7 cellular contexts compared by ENCODE assay signal in genomic region chr1:111449703-111450017, GRCh38. TPM values are rescaled to one million over a fixed set of nuclear protein-coding genes. Genes with fewer than 3 reads are reported as not detected.
DNase-seq lines count a peak whose midpoint lies in the region; FAIRE-seq and TF ChIP-seq lines count a peak whose summit lies in the region.

No MANE protein-coding gene starts in this region.

- peak overlapping the region; percentile 100 for H3K4me3 Mint-ChIP-seq in activated naive CD8-positive, alpha-beta T cell
- peak overlapping the region; percentile 99 to 100 (median 100) for H3K4me3 Mint-ChIP-seq in immature natural killer cell

- H3K9me3 Mint-ChIP-seq in activated naive CD8-positive, alpha-beta T cell (ENCODE audit: low read depth) = no peaks in the 10 kb centered on the region
- H3K9me3 Mint-ChIP-seq in immature natural killer cell = peaks cover 0 to 2% (median 0%) of the 10 kb centered on the region in 6 donors

- H3K9ac ChIP-seq in HUES48 (ENCODE audit: low read depth, low read length) (peak overlapping the region; percentile 84), subcutaneous abdominal adipose tissue (ENCODE audit: low read length in 5 of 5) (peak overlapping the region; percentile 77 to 99 (median 95))

- no peak for FAIRE-seq in H54 (lab: Jason Lieb, UNC)

- no peak for TF ChIP-seq POLR2A in H54 (IDR thresholded peaks at IDR 0.05; ENCODE audit: low read depth, low read length)

- H3K27ac ChIP-seq in HUES48 (ENCODE audit: low read depth, low read length) (peak overlapping the region; percentile 94), subcutaneous abdominal adipose tissue (ENCODE audit: low read depth, low read length) (peak overlapping the region; percentile 88)

- H3K36me3 ChIP-seq in HUES48 (ENCODE audit: control insufficient read depth, insufficient read depth, low read length) (peaks cover 58% of the 10 kb centered on the region), subcutaneous abdominal adipose tissue (ENCODE audit: control insufficient read depth in 5 of 5, insufficient read depth in 5 of 5, low read length in 5 of 5) (peaks cover 12 to 34% (median 21%) of the 10 kb centered on the region in 5 donors)

- H3K9me3 ChIP-seq in HUES48 (ENCODE audit: control insufficient read depth, insufficient read depth, low read length) = no peaks in the 10 kb centered on the region
- H3K9me3 ChIP-seq in subcutaneous abdominal adipose tissue (ENCODE audit: control insufficient read depth in 5 of 5, low read length in 5 of 5) = no peaks in the 10 kb centered on the region

- H3K4me3 ChIP-seq in HUES48 (ENCODE audit: low read depth, low read length) (peak overlapping the region; percentile 94), subcutaneous abdominal adipose tissue (ENCODE audit: low read depth in 1 of 5, low read length in 5 of 5) (peak overlapping the region; percentile 86 to 100 (median 98))

- H3K4me1 ChIP-seq in HUES48 (ENCODE audit: control insufficient read depth, insufficient read depth, low read length) (no peaks in the 10 kb centered on the region), subcutaneous abdominal adipose tissue (ENCODE audit: control insufficient read depth in 5 of 5, insufficient read depth in 5 of 5, low read length in 5 of 5) (peaks cover 4 to 48% (median 46%) of the 10 kb centered on the region in 5 donors)

- peak overlapping the region; percentile 99 for H3K27ac Mint-ChIP-seq in activated naive CD8-positive, alpha-beta T cell
- H3K27ac Mint-ChIP-seq in immature natural killer cell = peak overlapping the region; percentile 92 to 99 (median 99)

- peaks cover 25% of the 10 kb centered on the region for H3K36me3 Mint-ChIP-seq in activated naive CD8-positive, alpha-beta T cell
- peaks cover 12 to 26% (median 13%) of the 10 kb centered on the region in 3 donors for H3K36me3 Mint-ChIP-seq in immature natural killer cell

- H3K27me3 ChIP-seq in HUES48 (ENCODE audit: control insufficient read depth, insufficient read depth, low read length) = no peaks in the 10 kb centered on the region
- no peaks in the 10 kb centered on the region for H3K27me3 ChIP-seq in subcutaneous abdominal adipose tissue (ENCODE audit: control insufficient read depth in 5 of 5, insufficient read depth in 4 of 5, low read length in 5 of 5)

- peaks cover 81% of the 10 kb centered on the region for H3K4me1 Mint-ChIP-seq in activated naive CD8-positive, alpha-beta T cell (ENCODE audit: low read depth)
- peaks cover 65 to 93% of the 10 kb centered on the region in 2 donors for H3K4me1 Mint-ChIP-seq in immature natural killer cell

- H3K27me3 Mint-ChIP-seq in activated naive CD8-positive, alpha-beta T cell = no peaks in the 10 kb centered on the region
- H3K27me3 Mint-ChIP-seq in immature natural killer cell (ENCODE audit: low read depth in 3 of 3) = peaks cover 4 to 7% (median 6%) of the 10 kb centered on the region in 3 donors

- DNase-seq in immature natural killer cell (no peak), H54 (ENCODE audit: insufficient read length, low spot score) (no peak), RPMI8226 (no peak), epidermal melanocyte (ENCODE audit: insufficient read length, low spot score) (no peak)

RNA-seq across cellular contexts. Expression of gene ATP5PB, which starts 0.4 kb away (rescaled TPM):
- polyA plus RNA-seq in immature natural killer cell = 100 to 1,000 TPM; 495 to 624 (median 521) TPM

RNA-seq across cellular contexts. Expression of gene WDR77, which starts 0.6 kb away (rescaled TPM):
- 10 to 100 TPM; 33.6 to 37.9 (median 36.3) TPM for polyA plus RNA-seq in immature natural killer cell

RNA-seq across cellular contexts. Expression of gene OVGP1, which starts 22.1 kb away (rescaled TPM):
- not detected for polyA plus RNA-seq in immature natural killer cell

RNA-seq across cellular contexts. Expression of gene C1orf162, which starts 24.1 kb away (rescaled TPM):
- 100 to 1,000 TPM; 421 to 818 (median 559) TPM for polyA plus RNA-seq in immature natural killer cell

RNA-seq across cellular contexts. Expression of gene ADORA3, which starts 53.8 kb away (rescaled TPM):
- under 1 TPM in 1 of 3 donors, not detected in 2; 0.23 TPM for polyA plus RNA-seq in immature natural killer cell
